12 cellular contexts compared by ENCODE assay signal in genomic region chr10:80157561-80157960, GRCh38. TPM values are rescaled to one million over a fixed set of nuclear protein-coding genes. Genes with fewer than 3 reads are reported as not detected.
DNase-seq lines count a peak whose midpoint lies in the region; TF ChIP-seq lines count a peak whose summit lies in the region.
"Had no signal": no experiment of that assay in that cellular context is flagged by ENCODE, and none has a peak within 500 bp of the region (broad histone marks: within the 10 kb centered on the region; RNA-seq: fewer than 3 reads in every experiment).

No MANE protein-coding gene starts in this region.

- no TSS peak for BruUV-seq in MCF 10A (replicated peaks; lab: Mats Ljungman, UMichigan)

- H3K4me1 ChIP-seq in breast epithelium (peaks cover 0 to 17% of the 10 kb centered on the region in 2 donors), esophagus (ENCODE audit: control insufficient read depth in 2 of 2, insufficient read depth in 2 of 2, low read length in 1 of 2) (peaks cover 2 to 29% of the 10 kb centered on the region in 2 donors), rectal smooth muscle tissue (ENCODE audit: control insufficient read depth, insufficient read depth, low read length) (peaks cover 28% of the 10 kb centered on the region), uterus (peaks cover 11 to 17% of the 10 kb centered on the region in 2 donors)

- H3K27me3 Mint-ChIP-seq in MCF 10A (ENCODE audit: insufficient read depth, unreplicated experiment), result no peaks in the 10 kb centered on the region

- intact Hi-C loops in breast epithelium (cut with DNase I; ENCODE audit: low total_unique reads) (loop anchor here (5.0 kb wide), 1 partner anchor 45 kb away; no protein-coding TSS in a partner anchor), MCF 10A (cut with micrococcal nuclease) (no loop called here), uterus (cut with DNase I; ENCODE audit: low total_unique reads) (loop anchor here (5.0 kb wide), 1 partner anchor 50 kb away; the partner anchor contains the start of gene ANXA11)

- no peak for DNase-seq in breast epithelium (ENCODE audit: low spot score in 2 of 2)
- no peak for DNase-seq in MCF 10A (ENCODE audit: unreplicated experiment)
- no peak for DNase-seq in uterus
- no peak for DNase-seq in NCI-H1417 (lab: John Stamatoyannopoulos, UW)
- DNase-seq in COLO829 (ENCODE audit: low spot score), result no peak
- DNase-seq in activated T-cell treated with anti-CD3 and anti-CD28 coated beads, Interleukin-2, amount 50 U/mL, for 48 hours, result no peak
- DNase-seq: activated gamma-delta T cell treated with Interleukin-2 at 50 U/mL for 16 hours, KG1, NCI-H1105 treated with DMSO at 0.1 percent for 48 hours, NCI-H2171 treated with DMSO at 0.1 percent for 48 hours had no signal

- H3K9ac ChIP-seq in rectal smooth muscle tissue (ENCODE audit: low read length), result no peak overlapping the region

- H3K27me3 ChIP-seq in breast epithelium, result no peaks in the 10 kb centered on the region
- H3K27me3 ChIP-seq in esophagus (ENCODE audit: control insufficient read depth in 1 of 2, insufficient read depth in 2 of 2, low read length in 2 of 2), result no peaks in the 10 kb centered on the region
- H3K27me3 ChIP-seq in rectal smooth muscle tissue (ENCODE audit: control insufficient read depth, insufficient read depth, low read length), result no peaks in the 10 kb centered on the region
- H3K27me3 ChIP-seq in uterus, result no peaks in the 10 kb centered on the region

- H3K4me1 Mint-ChIP-seq in MCF 10A (ENCODE audit: insufficient read depth, unreplicated experiment), result peaks cover 51% of the 10 kb centered on the region

- H3K36me3 ChIP-seq in breast epithelium (no peaks in the 10 kb centered on the region), esophagus (ENCODE audit: control insufficient read depth in 2 of 2, insufficient read depth in 2 of 2, low read length in 1 of 2) (peaks cover 17 to 66% of the 10 kb centered on the region in 2 donors), rectal smooth muscle tissue (ENCODE audit: control insufficient read depth, insufficient read depth, low read length) (peaks cover 37% of the 10 kb centered on the region), uterus (no peaks in the 10 kb centered on the region)

- H3K4me3 ChIP-seq in breast epithelium (no peak overlapping the region), esophagus (ENCODE audit: low read depth in 1 of 2, low read length in 2 of 2) (no peak overlapping the region), rectal smooth muscle tissue (ENCODE audit: low read length) (no peak overlapping the region), uterus (no peak overlapping the region)

- H3K27ac ChIP-seq in breast epithelium, result peak overlapping the region; percentile 50 to 95
- peak overlapping the region; percentile 45 to 68 for H3K27ac ChIP-seq in esophagus (ENCODE audit: low read depth in 2 of 2, low read length in 1 of 2)
- peak overlapping the region; percentile 56 for H3K27ac ChIP-seq in rectal smooth muscle tissue (ENCODE audit: low read depth, low read length)
- peak overlapping the region; percentile 81 to 90 for H3K27ac ChIP-seq in uterus

- peaks cover 81% of the 10 kb centered on the region for H3K36me3 Mint-ChIP-seq in MCF 10A (ENCODE audit: insufficient read depth, unreplicated experiment)

- no peak overlapping the region for H3K4me3 Mint-ChIP-seq in MCF 10A (ENCODE audit: unreplicated experiment)

- no peak for TF ChIP-seq CTCF in breast epithelium (IDR thresholded peaks at IDR 0.05)
- TF ChIP-seq CTCF in MCF 10A (IDR thresholded peaks at IDR 0.05; ENCODE audit: unreplicated experiment), result no peak
- no peak for TF ChIP-seq CTCF in uterus (IDR thresholded peaks at IDR 0.05)

- TF ChIP-seq POLR2A in breast epithelium (IDR thresholded peaks at IDR 0.05) (no peak), uterus (IDR thresholded peaks at IDR 0.05) (no peak)

- WGBS in esophagus, 2 donors, result 98 to 99% methylated on average over 14 of the region's 14 CpGs

- CTCF ChIA-PET in MCF 10A (lab: Yijun Ruan, JAX), result interaction anchor here (0.6 to 1.4 kb wide), 4 partner anchors 11 to 330 kb away, joined by 3 to 5 read pairs (median 4); no protein-coding TSS in a partner anchor

- no peaks in the 10 kb centered on the region for H3K9me3 Mint-ChIP-seq in MCF 10A (ENCODE audit: unreplicated experiment)

- H3K9me3 ChIP-seq in breast epithelium (no peaks in the 10 kb centered on the region), esophagus (ENCODE audit: control insufficient read depth in 2 of 2, insufficient read depth in 1 of 2, low read depth in 1 of 2, low read length in 1 of 2) (no peaks in the 10 kb centered on the region), uterus (no peaks in the 10 kb centered on the region)

- POLR2A ChIA-PET in MCF 10A (lab: Yijun Ruan, JAX), result interaction anchor here (0.8 to 3.0 kb wide), 5 partner anchors 10 to 50 kb away, joined by 3 to 31 read pairs (median 7); partner anchors contain the start of gene ANXA11

- H3K27ac Mint-ChIP-seq in MCF 10A (ENCODE audit: low read depth, unreplicated experiment), result no peak overlapping the region

RNA-seq across cellular contexts. Expression of gene PLAC9, which starts 25.0 kb away (rescaled TPM):
- total RNA-seq in breast epithelium (10 to 100 TPM in 2 of 3 donors, 1 to 10 TPM in 1; 7.5 to 66.2 (median 13.4) TPM), MCF 10A (2022) (0.93 and 1.0 TPM in 2 replicates), uterus (10 to 100 TPM; 24.5 to 91.7 (median 30.2) TPM)
- 1 to 10 TPM; 5.5 to 5.8 TPM for polyA plus RNA-seq in esophagus

RNA-seq across cellular contexts. Expression of gene ANXA11, which starts 47.8 kb away (rescaled TPM):
- total RNA-seq in breast epithelium (100 to 1,000 TPM in 1 of 3 donors, 10 to 100 TPM in 2; 83.3 to 102 (median 93.4) TPM), MCF 10A (2022) (68.5 and 93.8 TPM in 2 replicates), uterus (100 to 1,000 TPM in 1 of 4 donors, 10 to 100 TPM in 3; 15.6 to 157 (median 47.2) TPM)
- polyA plus RNA-seq in esophagus, result 100 to 1,000 TPM; 155 to 287 TPM
